9 cellular contexts compared by ENCODE assay signal in the genomic region with DNA sequence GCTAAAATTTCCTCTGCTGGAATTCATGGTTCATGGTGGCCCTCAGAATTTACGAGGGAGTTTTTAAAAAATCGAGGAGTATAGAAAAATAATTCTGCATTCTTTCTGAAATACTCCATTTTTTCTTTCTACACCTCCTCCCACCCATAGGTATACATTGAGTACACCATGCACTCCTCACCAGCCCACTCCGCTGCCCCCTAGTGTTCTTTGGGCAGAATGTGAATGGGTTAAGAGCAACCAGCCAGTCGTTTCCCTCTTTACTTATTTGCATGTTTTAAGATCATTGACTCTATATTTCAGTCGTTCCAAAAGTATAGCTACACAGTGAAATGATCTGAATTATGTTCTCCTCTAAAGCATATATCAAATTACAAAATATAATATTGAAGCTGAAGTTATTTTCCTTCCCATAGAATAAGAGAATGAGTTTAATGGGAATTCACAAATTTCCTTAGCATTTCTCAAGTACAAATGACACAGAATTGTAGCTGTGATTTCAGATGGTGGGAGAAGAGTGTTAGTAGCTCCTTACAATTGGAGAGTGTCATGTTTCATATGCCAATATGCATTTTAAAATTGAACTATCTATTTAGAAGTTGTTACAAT.
DNase-seq lines count a peak whose midpoint lies in the region; ATAC-seq, FAIRE-seq and TF ChIP-seq lines count a peak whose summit lies in the region.
"Had no signal": no experiment of that assay in that cellular context is flagged by ENCODE, and none has a peak within 500 bp of the region (broad histone marks: within the 10 kb centered on the region; RNA-seq: fewer than 3 reads in every experiment).

No MANE protein-coding gene starts in this region.

- BruUV-seq in OCI-LY7 (replicated peaks; lab: Mats Ljungman, UMichigan) = no TSS peak

- intact Hi-C loops in OCI-LY7 (cut with micrococcal nuclease; ENCODE audit: unreplicated experiment) = loop anchor here (1.0 to 10.0 kb wide), 2 partner anchors 430 to 1022 kb away; no protein-coding TSS in a partner anchor

- H3K4me3 Mint-ChIP-seq in stimulated activated naive CD8-positive, alpha-beta T cell treated with anti-CD3 and anti-CD28 coated beads, Interleukin-15, amount 100 ng/mL, for 72 hours = no peak overlapping the region
- H3K4me3 Mint-ChIP-seq in activated T-cell treated with anti-CD3 and anti-CD28 coated beads, Interleukin-2, amount 50 U/mL, for 4 hours = no peak overlapping the region
- H3K4me3 Mint-ChIP-seq: activated naive CD4-positive, alpha-beta T cell treated with anti-CD3 and anti-CD28 coated beads, Interleukin-2, amount 50 U/mL, for 24 hours had no signal

- DNase-seq in stimulated activated naive CD8-positive, alpha-beta T cell treated with anti-CD3 and anti-CD28 coated beads, Interleukin-15, amount 100 ng/mL, for 72 hours = no peak
- DNase-seq in stimulated activated naive CD8-positive, alpha-beta T cell treated with anti-CD3 and anti-CD28 coated beads, Interleukin-15, Interleukin-2, amounts not matched to agents 100 U/mL and 50 U/mL, for 24 hours = no peak
- DNase-seq in OCI-LY7 (ENCODE audit: low spot score) (peak; percentile 29), fibroblast of villous mesenchyme (ENCODE audit: low read depth) (no peak), urothelium cell line (ENCODE audit: low spot score) (peak; percentile 31), NCI-H1930 (lab: John Stamatoyannopoulos, UW) (no peak)
- DNase-seq in activated T-cell treated with anti-CD3 and anti-CD28 coated beads, Interleukin-2, amount 50 U/mL, for 4 hours = no peak

- no peaks in the 10 kb centered on the region for H3K4me1 ChIP-seq in OCI-LY7 (ENCODE audit: insufficient read depth, low read length, poor library complexity, severe bottlenecking)

- H3K4me3 ChIP-seq in OCI-LY7 (ENCODE audit: low read depth, low read length, poor library complexity, severe bottlenecking) (no peak overlapping the region), fibroblast of villous mesenchyme (ENCODE audit: low read depth, low read length) (no peak overlapping the region)

- POLR2A ChIA-PET in OCI-LY7 (lab: Charles Lee) = interaction anchor here (0.6 to 0.8 kb wide), 5 partner anchors 12 to 431 kb away, joined by 3 to 10 read pairs (median 4); no protein-coding TSS in a partner anchor

- H3K9me3 ChIP-seq in OCI-LY7 (ENCODE audit: low read length) = no peaks in the 10 kb centered on the region

- ATAC-seq in stimulated activated naive CD8-positive, alpha-beta T cell treated with anti-CD3 and anti-CD28 coated beads, Interleukin-15, amount 100 ng/mL, for 72 hours = peak; percentile 64
- no peak for ATAC-seq in stimulated activated naive CD8-positive, alpha-beta T cell treated with anti-CD3 and anti-CD28 coated beads, Interleukin-15, Interleukin-2, amounts not matched to agents 100 U/mL and 50 U/mL, for 24 hours
- peak; percentile 73 for ATAC-seq in HG03442 (IDR thresholded peaks at IDR 0.05; ENCODE audit: unreplicated experiment)
- ATAC-seq in activated T-cell treated with anti-CD3 and anti-CD28 coated beads, Interleukin-2, amount 50 U/mL, for 4 hours = no peak

- no peaks in the 10 kb centered on the region for H3K9me3 Mint-ChIP-seq in stimulated activated naive CD8-positive, alpha-beta T cell treated with anti-CD3 and anti-CD28 coated beads, Interleukin-15, amount 100 ng/mL, for 72 hours
- H3K9me3 Mint-ChIP-seq in activated T-cell treated with anti-CD3 and anti-CD28 coated beads, Interleukin-2, amount 50 U/mL, for 4 hours = no peaks in the 10 kb centered on the region
- H3K9me3 Mint-ChIP-seq: activated naive CD4-positive, alpha-beta T cell treated with anti-CD3 and anti-CD28 coated beads, Interleukin-2, amount 50 U/mL, for 24 hours had no signal

- H3K36me3 Mint-ChIP-seq in activated T-cell treated with anti-CD3 and anti-CD28 coated beads, Interleukin-2, amount 50 U/mL, for 4 hours (ENCODE audit: insufficient read depth) = no peaks in the 10 kb centered on the region
- H3K36me3 Mint-ChIP-seq: activated naive CD4-positive, alpha-beta T cell treated with anti-CD3 and anti-CD28 coated beads, Interleukin-2, amount 50 U/mL, for 24 hours had no signal

- no peaks in the 10 kb centered on the region for H3K9me2 ChIP-seq in OCI-LY7 (ENCODE audit: insufficient read depth, low read length)

- FAIRE-seq in urothelium cell line (lab: Jason Lieb, UNC) = no peak

- no peaks in the 10 kb centered on the region for H3K4me1 Mint-ChIP-seq in stimulated activated naive CD8-positive, alpha-beta T cell treated with anti-CD3 and anti-CD28 coated beads, Interleukin-15, amount 100 ng/mL, for 72 hours
- no peaks in the 10 kb centered on the region for H3K4me1 Mint-ChIP-seq in activated T-cell treated with anti-CD3 and anti-CD28 coated beads, Interleukin-2, amount 50 U/mL, for 4 hours (ENCODE audit: low read depth)
- H3K4me1 Mint-ChIP-seq: activated naive CD4-positive, alpha-beta T cell treated with anti-CD3 and anti-CD28 coated beads, Interleukin-2, amount 50 U/mL, for 24 hours had no signal

- H3K27ac ChIP-seq in OCI-LY7 (ENCODE audit: low read depth, low read length, poor library complexity, severe bottlenecking) = no peak overlapping the region

- CTCF ChIA-PET in OCI-LY7 (lab: Charles Lee; ENCODE audit: unreplicated experiment) = interaction anchor here (0.7 kb wide), 1 partner anchor 12 kb away, joined by 3 read pairs; no protein-coding TSS in a partner anchor

- H3K4me2 ChIP-seq in OCI-LY7 (ENCODE audit: low read length) = no peak overlapping the region

- no peaks in the 10 kb centered on the region for H3K36me3 ChIP-seq in OCI-LY7 (ENCODE audit: insufficient read depth, low read length)

- no peaks in the 10 kb centered on the region for H4K20me1 ChIP-seq in OCI-LY7 (ENCODE audit: insufficient read depth, low read length)

- no peaks in the 10 kb centered on the region for H3K79me2 ChIP-seq in OCI-LY7 (ENCODE audit: insufficient read depth, low read depth, low read length)

- H3K27ac Mint-ChIP-seq in stimulated activated naive CD8-positive, alpha-beta T cell treated with anti-CD3 and anti-CD28 coated beads, Interleukin-15, amount 100 ng/mL, for 72 hours = no peak overlapping the region
- H3K27ac Mint-ChIP-seq: activated naive CD4-positive, alpha-beta T cell treated with anti-CD3 and anti-CD28 coated beads, Interleukin-2, amount 50 U/mL, for 24 hours had no signal

- no peak overlapping the region for H2AFZ ChIP-seq in OCI-LY7 (ENCODE audit: low read length)

- peak; percentile 82 for TF ChIP-seq CTCF in OCI-LY7 (conservative IDR thresholded peaks at IDR 0.05; ENCODE audit: low read length)
- TF ChIP-seq CTCF in fibroblast of villous mesenchyme (IDR thresholded peaks at IDR 0.05; ENCODE audit: insufficient read depth, low read depth, low read length) = peak; percentile 68

- H3K27me3 Mint-ChIP-seq in stimulated activated naive CD8-positive, alpha-beta T cell treated with anti-CD3 and anti-CD28 coated beads, Interleukin-15, amount 100 ng/mL, for 72 hours = no peaks in the 10 kb centered on the region
- H3K27me3 Mint-ChIP-seq in activated T-cell treated with anti-CD3 and anti-CD28 coated beads, Interleukin-2, amount 50 U/mL, for 4 hours (ENCODE audit: low read depth) = no peaks in the 10 kb centered on the region
- H3K27me3 Mint-ChIP-seq: activated naive CD4-positive, alpha-beta T cell treated with anti-CD3 and anti-CD28 coated beads, Interleukin-2, amount 50 U/mL, for 24 hours had no signal

Comparison
In these comparisons a context has a peak if more than half of its experiments do, and no peak if none do; other contexts are left out.
1. ATAC-seq: peak in stimulated activated naive CD8-positive, alpha-beta T cell treated with anti-CD3 and anti-CD28 coated beads, Interleukin-15, amount 100 ng/mL, for 72 hours (single experiment) and HG03442 (single experiment); none in stimulated activated naive CD8-positive, alpha-beta T cell treated with anti-CD3 and anti-CD28 coated beads, Interleukin-15, Interleukin-2, amounts not matched to agents 100 U/mL and 50 U/mL, for 24 hours (single experiment) and activated T-cell treated with anti-CD3 and anti-CD28 coated beads, Interleukin-2, amount 50 U/mL, for 4 hours (0 of 2).
2. DNase-seq: peak in OCI-LY7 (single experiment) and urothelium cell line (single experiment); none in stimulated activated naive CD8-positive, alpha-beta T cell treated with anti-CD3 and anti-CD28 coated beads, Interleukin-15, amount 100 ng/mL, for 72 hours (0 of 2), stimulated activated naive CD8-positive, alpha-beta T cell treated with anti-CD3 and anti-CD28 coated beads, Interleukin-15, Interleukin-2, amounts not matched to agents 100 U/mL and 50 U/mL, for 24 hours (single experiment), fibroblast of villous mesenchyme (single experiment), activated T-cell treated with anti-CD3 and anti-CD28 coated beads, Interleukin-2, amount 50 U/mL, for 4 hours (single experiment) and NCI-H1930 (0 of 2).